8 cellular contexts compared by ENCODE assay signal in the genomic region with DNA sequence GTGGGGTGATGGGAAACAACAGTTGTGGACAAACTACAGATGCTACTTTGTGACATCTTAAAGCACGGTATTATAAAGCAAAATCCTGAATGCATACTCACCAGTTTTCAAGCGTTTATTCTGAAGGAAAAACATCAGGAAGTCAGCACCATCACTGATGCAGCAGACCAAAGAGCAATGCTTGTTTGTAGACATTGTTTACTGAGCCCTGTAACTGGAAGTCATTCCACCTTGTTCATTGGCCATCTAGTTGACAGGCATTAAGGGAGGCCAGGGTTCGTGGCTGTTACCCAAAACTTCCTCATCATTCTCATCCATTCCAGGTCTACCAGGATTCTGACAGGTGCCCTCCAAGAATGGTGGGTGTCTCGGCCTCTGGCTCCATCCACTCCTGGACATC.
"Had no signal": no experiment of that assay in that cellular context is flagged by ENCODE, and none has a peak within 500 bp of the region (broad histone marks: within the 10 kb centered on the region; RNA-seq: fewer than 3 reads in every experiment).

No MANE protein-coding gene starts in this region.

- FAIRE-seq: G401.6, GM12878, GM12891, GM12892, GM18507, GM19239 had no signal

- DNase-seq: GDM1, GF-D8 had no signal

- ATAC-seq: GM12878 had no signal

- H3K4me3 ChIP-seq: GM12878 had no signal
